In the genomic region with DNA sequence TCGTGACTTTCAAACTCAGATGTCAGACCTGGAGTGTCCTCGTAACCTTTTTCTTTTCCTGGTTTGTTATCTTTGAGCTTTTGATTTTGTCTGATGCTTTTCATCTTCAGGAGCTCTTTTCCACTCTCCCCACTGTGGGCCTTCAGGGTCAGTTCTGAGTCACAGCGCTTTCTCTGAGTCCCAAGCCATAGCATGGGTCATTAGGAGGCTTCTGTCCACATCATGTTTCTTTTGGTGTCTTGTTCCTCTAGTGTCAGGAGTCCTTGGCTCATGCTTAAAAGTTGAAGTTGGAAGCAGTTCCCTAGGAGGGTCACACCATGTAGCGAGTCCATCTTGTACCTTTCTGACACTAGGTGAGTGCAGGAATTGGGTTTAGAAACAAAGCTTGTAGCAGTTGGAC, we compare ENCODE assay signal across 25 cellular contexts. TPM values are rescaled to one million over a fixed set of nuclear protein-coding genes. Genes with fewer than 3 reads are reported as not detected.
DNase-seq lines count a peak whose midpoint lies in the region; ATAC-seq and TF ChIP-seq lines count a peak whose summit lies in the region.
"Had no signal": no experiment of that assay in that cellular context is flagged by ENCODE, and none has a peak within 500 bp of the region (broad histone marks: within the 10 kb centered on the region; RNA-seq: fewer than 3 reads in every experiment).

No MANE protein-coding gene starts in this region.

- H3K36me3 ChIP-seq in vagina (peaks cover 0 to 82% of the 10 kb centered on the region in 2 donors), SJCRH30 (peaks cover 92% of the 10 kb centered on the region)

- intact Hi-C loops in vagina (cut with DNase I) = no loop called here

- TF ChIP-seq POLR2A in vagina (IDR thresholded peaks at IDR 0.05) = no peak

- no peaks in the 10 kb centered on the region for H3K4me1 Mint-ChIP-seq in activated T-cell treated with anti-CD3 and anti-CD28 coated beads, Interleukin-2, amount 50 U/mL, for 24 hours (ENCODE audit: low read depth)
- H3K4me1 Mint-ChIP-seq in activated T-cell treated with anti-CD3 and anti-CD28 coated beads, Interleukin-2, amount 50 U/mL, for 4 hours (ENCODE audit: low read depth) = no peaks in the 10 kb centered on the region
- H3K4me1 Mint-ChIP-seq in WTC11 = no peaks in the 10 kb centered on the region
- no peaks in the 10 kb centered on the region for H3K4me1 Mint-ChIP-seq in glutamatergic neuron (ENCODE audit: low read depth, unreplicated experiment)
- H3K4me1 Mint-ChIP-seq in stimulated activated effector memory CD8-positive, alpha-beta T cell treated with anti-CD3 and anti-CD28 coated beads, Interleukin-12 subunit alpha, Interleukin-12 subunit beta, amount 100 ng/mL, for 72 hours = no peaks in the 10 kb centered on the region
- H3K4me1 Mint-ChIP-seq: T-cell had no signal

- H3K27me3 ChIP-seq in vagina (no peaks in the 10 kb centered on the region), SJCRH30 (no peaks in the 10 kb centered on the region)
- H3K27me3 ChIP-seq: pancreas, transverse colon had no signal

- TF ChIP-seq CTCF in WTC11 (IDR thresholded peaks at IDR 0.05) = no peak
- TF ChIP-seq CTCF in glutamatergic neuron (IDR thresholded peaks at IDR 0.05; ENCODE audit: partially characterized antibody, unreplicated experiment) = no peak
- TF ChIP-seq CTCF in vagina (IDR thresholded peaks at IDR 0.05) = no peak
- no peak for TF ChIP-seq CTCF in omental fat pad (IDR thresholded peaks at IDR 0.05)

- no peaks in the 10 kb centered on the region for H3K27me3 Mint-ChIP-seq in activated T-cell treated with anti-CD3 and anti-CD28 coated beads, Interleukin-2, amount 50 U/mL, for 24 hours
- no peaks in the 10 kb centered on the region for H3K27me3 Mint-ChIP-seq in activated T-cell treated with anti-CD3 and anti-CD28 coated beads, Interleukin-2, amount 50 U/mL, for 4 hours (ENCODE audit: low read depth)
- H3K27me3 Mint-ChIP-seq in WTC11 (ENCODE audit: low read depth) (no peaks in the 10 kb centered on the region), glutamatergic neuron (ENCODE audit: unreplicated experiment) (peaks cover 4% of the 10 kb centered on the region)
- H3K27me3 Mint-ChIP-seq: activated CD8-positive, alpha-beta T cell treated with anti-CD3 and anti-CD28 coated beads for 36 hours; activated naive CD8-positive, alpha-beta T cell; T-cell had no signal

- CTCF ChIA-PET in WTC11 (lab: Charles Lee) = interaction anchor here (0.5 kb wide), 1 partner anchor 550 kb away, joined by 3 read pairs; no protein-coding TSS in a partner anchor

- H3K4me3 ChIP-seq in vagina (no peak overlapping the region), SJCRH30 (no peak overlapping the region)
- H3K4me3 ChIP-seq: GM12878, pancreas, transverse colon had no signal

- ATAC-seq in activated T-cell treated with anti-CD3 and anti-CD28 coated beads, Interleukin-2, amount 50 U/mL, for 4 hours = no peak
- ATAC-seq in WTC11 (no peak), omental fat pad (ENCODE audit: low FRiP score) (no peak)
- ATAC-seq in stimulated activated effector memory CD8-positive, alpha-beta T cell treated with anti-CD3 and anti-CD28 coated beads, Interleukin-12 subunit alpha, Interleukin-12 subunit beta, amount 100 ng/mL, for 72 hours = no peak
- ATAC-seq: activated CD8-positive, alpha-beta T cell treated with anti-CD3 and anti-CD28 coated beads for 36 hours; GM12878; Panc1; pancreas; right cardiac atrium; T-cell had no signal

- peak overlapping the region; percentile 51 for H3K27ac Mint-ChIP-seq in activated T-cell treated with anti-CD3 and anti-CD28 coated beads, Interleukin-2, amount 50 U/mL, for 24 hours
- peak overlapping the region; percentile 51; the same call in 1 of the 2 replicates for H3K27ac Mint-ChIP-seq in WTC11
- H3K27ac Mint-ChIP-seq in glutamatergic neuron (ENCODE audit: unreplicated experiment) = peak overlapping the region; percentile 28
- H3K27ac Mint-ChIP-seq in stimulated activated effector memory CD8-positive, alpha-beta T cell treated with anti-CD3 and anti-CD28 coated beads, Interleukin-12 subunit alpha, Interleukin-12 subunit beta, amount 100 ng/mL, for 72 hours = peak overlapping the region; percentile 17
- H3K27ac Mint-ChIP-seq: activated CD8-positive, alpha-beta T cell treated with anti-CD3 and anti-CD28 coated beads for 36 hours; activated naive CD8-positive, alpha-beta T cell; T-cell had no signal

- no peak overlapping the region for H3K27ac ChIP-seq in vagina
- no peak overlapping the region for H3K27ac ChIP-seq in SJCRH30
- H3K27ac ChIP-seq: pancreas, transverse colon had no signal

- POLR2A ChIA-PET in WTC11 (lab: Charles Lee) = interaction anchor here (0.6 kb wide), 2 partner anchors 40 to 551 kb away, joined by 3 read pairs; a partner anchor contains a TSS

- H3K4me3 Mint-ChIP-seq in activated T-cell treated with anti-CD3 and anti-CD28 coated beads, Interleukin-2, amount 50 U/mL, for 24 hours = no peak overlapping the region
- no peak overlapping the region for H3K4me3 Mint-ChIP-seq in activated T-cell treated with anti-CD3 and anti-CD28 coated beads, Interleukin-2, amount 50 U/mL, for 4 hours
- H3K4me3 Mint-ChIP-seq in WTC11 (no peak overlapping the region), glutamatergic neuron (ENCODE audit: unreplicated experiment) (no peak overlapping the region)
- no peak overlapping the region for H3K4me3 Mint-ChIP-seq in stimulated activated effector memory CD8-positive, alpha-beta T cell treated with anti-CD3 and anti-CD28 coated beads, Interleukin-12 subunit alpha, Interleukin-12 subunit beta, amount 100 ng/mL, for 72 hours
- H3K4me3 Mint-ChIP-seq: activated CD8-positive, alpha-beta T cell treated with anti-CD3 and anti-CD28 coated beads for 36 hours; activated naive CD8-positive, alpha-beta T cell; T-cell had no signal

- H3K9me3 Mint-ChIP-seq in activated T-cell treated with anti-CD3 and anti-CD28 coated beads, Interleukin-2, amount 50 U/mL, for 24 hours = no peaks in the 10 kb centered on the region
- no peaks in the 10 kb centered on the region for H3K9me3 Mint-ChIP-seq in activated T-cell treated with anti-CD3 and anti-CD28 coated beads, Interleukin-2, amount 50 U/mL, for 4 hours
- H3K9me3 Mint-ChIP-seq in WTC11 (no peaks in the 10 kb centered on the region), glutamatergic neuron (ENCODE audit: unreplicated experiment) (peaks cover 12% of the 10 kb centered on the region)
- no peaks in the 10 kb centered on the region for H3K9me3 Mint-ChIP-seq in stimulated activated effector memory CD8-positive, alpha-beta T cell treated with anti-CD3 and anti-CD28 coated beads, Interleukin-12 subunit alpha, Interleukin-12 subunit beta, amount 100 ng/mL, for 72 hours
- H3K9me3 Mint-ChIP-seq: activated CD8-positive, alpha-beta T cell treated with anti-CD3 and anti-CD28 coated beads for 36 hours; T-cell had no signal

- DNase-seq in activated T-cell treated with anti-CD3 and anti-CD28 coated beads, Interleukin-2, amount 50 U/mL, for 24 hours = no peak
- no peak for DNase-seq in activated T-cell treated with anti-CD3 and anti-CD28 coated beads, Interleukin-2, amount 50 U/mL, for 4 hours
- DNase-seq in WTC11 (ENCODE audit: low spot score) (no peak), glutamatergic neuron (no peak), vagina (ENCODE audit: extremely low spot score in 2 of 2) (no peak), omental fat pad (ENCODE audit: low spot score) (no peak), SJCRH30 (no peak)
- no peak for DNase-seq in stimulated activated effector memory CD8-positive, alpha-beta T cell treated with anti-CD3 and anti-CD28 coated beads, Interleukin-12 subunit alpha, Interleukin-12 subunit beta, amount 100 ng/mL, for 72 hours (ENCODE audit: low spot score in 2 of 2)
- DNase-seq: activated CD8-positive, alpha-beta T cell treated with anti-CD3 and anti-CD28 coated beads for 36 hours; activated T-cell treated with anti-CD3 and anti-CD28 coated beads, Interleukin-2, amount 50 U/mL, for 1 hour; COR-L47; DND-41; H7; mesenchymal stem cell; NCI-H1092; NCI-H187 treated with DMSO at 0.1 percent for 48 hours; NCI-H526; pancreas; stimulated activated CD4-positive, alpha-beta T cell treated with anti-CD3 and anti-CD28 coated beads, Interleukin-12 subunit alpha, Interleukin-12 subunit beta, amount 100 ng/mL, for 4 hours; T-cell; transverse colon had no signal

- peaks cover 88% of the 10 kb centered on the region for H3K36me3 Mint-ChIP-seq in activated T-cell treated with anti-CD3 and anti-CD28 coated beads, Interleukin-2, amount 50 U/mL, for 24 hours (ENCODE audit: low read depth)
- H3K36me3 Mint-ChIP-seq in activated T-cell treated with anti-CD3 and anti-CD28 coated beads, Interleukin-2, amount 50 U/mL, for 4 hours (ENCODE audit: insufficient read depth) = peaks cover 39% of the 10 kb centered on the region
- H3K36me3 Mint-ChIP-seq in WTC11 (peaks cover 62% of the 10 kb centered on the region), glutamatergic neuron (ENCODE audit: unreplicated experiment) (no peaks in the 10 kb centered on the region)
- H3K36me3 Mint-ChIP-seq in stimulated activated effector memory CD8-positive, alpha-beta T cell treated with anti-CD3 and anti-CD28 coated beads, Interleukin-12 subunit alpha, Interleukin-12 subunit beta, amount 100 ng/mL, for 72 hours = peaks cover 100% of the 10 kb centered on the region

- H3K9me3 ChIP-seq in vagina (no peaks in the 10 kb centered on the region), SJCRH30 (replicated peaks) (no peaks in the 10 kb centered on the region)
- H3K9me3 ChIP-seq: pancreas, transverse colon had no signal

- no peaks in the 10 kb centered on the region for H3K4me1 ChIP-seq in vagina
- no peaks in the 10 kb centered on the region for H3K4me1 ChIP-seq in SJCRH30
- H3K4me1 ChIP-seq: pancreas, transverse colon had no signal

TF ChIP-seq in WTC11, 78 proteins besides CTCF, POLR2A, EP300 and RAD21:
- no peak for TF ChIP-seq NR1H2 (CRISPR knock-in tag; IDR thresholded peaks at IDR 0.05)
- TF ChIP-seq CREM (CRISPR knock-in tag; IDR thresholded peaks at IDR 0.05) = no peak

RNA-seq across cellular contexts. Expression of a gene that starts 33.1 kb away (rescaled TPM):
- total RNA-seq in activated T-cell treated with anti-CD3 and anti-CD28 coated beads, Interleukin-2, amount 50 U/mL, for 4 hours = 100 to 1,000 TPM; 160 to 195 (median 171) TPM
- 260 to 281 TPM (median 260 TPM) in 3 replicates for total RNA-seq in WTC11 (2021)
- 172 TPM for total RNA-seq in glutamatergic neuron (ENCODE audit: unreplicated experiment)
- 190 TPM for total RNA-seq in vagina
- 100 to 1,000 TPM in 3 of 4 donors, 10 to 100 TPM in 1; 87.5 to 142 (median 116) TPM for total RNA-seq in omental fat pad
- 132 and 141 TPM in 2 replicates for total RNA-seq in SJCRH30 (2014; rRNA removed; shearing (Covaris generic))

RNA-seq across cellular contexts. Expression of a gene that starts 40.3 kb away (rescaled TPM):
- total RNA-seq in activated T-cell treated with anti-CD3 and anti-CD28 coated beads, Interleukin-2, amount 50 U/mL, for 4 hours = 10 to 100 TPM; 12.0 to 15.0 (median 12.8) TPM
- total RNA-seq in WTC11 (2021) (32.7 to 38.7 TPM (median 33.6 TPM) in 3 replicates), glutamatergic neuron (ENCODE audit: unreplicated experiment) (63.2 TPM), vagina (22.1 TPM), omental fat pad (10 to 100 TPM; 10.7 to 25.9 (median 16.3) TPM)
- total RNA-seq in SJCRH30 (2014; rRNA removed; shearing (Covaris generic)) = 15.5 and 16.9 TPM in 2 replicates

RNA-seq across cellular contexts. Expression of a gene that starts 58.7 kb away (rescaled TPM):
- total RNA-seq in activated T-cell treated with anti-CD3 and anti-CD28 coated beads, Interleukin-2, amount 50 U/mL, for 4 hours = 10 to 100 TPM in 1 of 3 donors, 1 to 10 TPM in 2; 9.0 to 10.7 (median 9.5) TPM
- total RNA-seq in WTC11 (2021) (20.0 to 22.5 TPM (median 21.6 TPM) in 3 replicates), glutamatergic neuron (ENCODE audit: unreplicated experiment) (25.9 TPM), vagina (9.6 TPM), omental fat pad (10 to 100 TPM in 3 of 4 donors, 1 to 10 TPM in 1; 9.9 to 18.0 (median 14.2) TPM)
- total RNA-seq in SJCRH30 (2014; rRNA removed; shearing (Covaris generic)) = 14.7 and 16.8 TPM in 2 replicates
